8 cellular contexts compared by ENCODE assay signal in the genomic region with DNA sequence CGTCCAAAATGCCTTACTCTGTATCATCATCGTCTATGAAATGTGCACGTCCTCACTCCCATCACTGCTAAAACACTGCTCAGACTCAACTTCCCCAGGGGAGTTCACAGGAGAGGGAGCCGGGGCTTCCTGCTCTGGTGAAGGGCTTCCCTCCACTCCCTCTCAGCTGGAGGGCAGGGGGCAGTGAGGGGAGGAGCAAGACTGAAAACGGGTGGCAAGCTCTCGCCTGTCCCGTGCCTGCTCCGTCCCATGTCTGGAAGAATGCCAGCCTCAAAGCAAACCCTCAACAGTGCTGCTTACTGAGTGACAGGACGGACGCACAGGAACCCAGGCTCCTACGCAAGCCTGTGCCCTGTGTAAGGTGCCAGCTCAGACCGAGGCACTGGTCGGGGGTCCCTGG. TPM values are rescaled to one million over a fixed set of nuclear protein-coding genes. Genes with fewer than 3 reads are reported as not detected.
DNase-seq lines count a peak whose midpoint lies in the region; ATAC-seq lines count a peak whose summit lies in the region.

No MANE protein-coding gene starts in this region.

- H3K4me2 ChIP-seq in mesenchymal stem cell (ENCODE audit: low read length, poor library complexity, severe bottlenecking) = no peak overlapping the region

- no peaks in the 10 kb centered on the region for H3K36me3 Mint-ChIP-seq in activated naive CD8-positive, alpha-beta T cell treated with anti-CD3 and anti-CD28 coated beads, Interleukin-2, amount 10 ng/mL, durations not matched to agents 7 days and 5 days

- H3K4me1 ChIP-seq in ACC112 (ENCODE audit: control insufficient read depth, insufficient read depth, low read length, unreplicated experiment) (no peaks in the 10 kb centered on the region), mesenchymal stem cell (ENCODE audit: control insufficient read depth, insufficient read depth, low read depth, low read length) (peaks cover 6% of the 10 kb centered on the region)

- peak overlapping the region; percentile 14 for H3K27ac Mint-ChIP-seq in activated naive CD8-positive, alpha-beta T cell treated with anti-CD3 and anti-CD28 coated beads, Interleukin-2, amount 10 ng/mL, durations not matched to agents 7 days and 5 days

- no peak overlapping the region for H2AK5ac ChIP-seq in mesenchymal stem cell (ENCODE audit: low read length, severe bottlenecking)

- peak; percentile 33 for ATAC-seq in GM21447 (IDR thresholded peaks at IDR 0.05; ENCODE audit: unreplicated experiment)
- peak; percentile 10 for ATAC-seq in activated naive CD8-positive, alpha-beta T cell treated with anti-CD3 and anti-CD28 coated beads, Interleukin-2, amount 10 ng/mL, durations not matched to agents 7 days and 5 days (ENCODE audit: low read depth)
- ATAC-seq in HG03342 (IDR thresholded peaks at IDR 0.05; ENCODE audit: unreplicated experiment) = no peak

- H3K4me3 Mint-ChIP-seq in activated naive CD8-positive, alpha-beta T cell treated with anti-CD3 and anti-CD28 coated beads, Interleukin-2, amount 10 ng/mL, durations not matched to agents 7 days and 5 days = peak overlapping the region; percentile 45

- no peak overlapping the region for H4K91ac ChIP-seq in mesenchymal stem cell (ENCODE audit: low read length)

- peak overlapping the region; percentile 58 for H3K9ac ChIP-seq in mesenchymal stem cell (ENCODE audit: low read length)

- no peak overlapping the region for H4K8ac ChIP-seq in mesenchymal stem cell (ENCODE audit: low read length)

- H3K4me1 Mint-ChIP-seq in activated naive CD8-positive, alpha-beta T cell treated with anti-CD3 and anti-CD28 coated beads, Interleukin-2, amount 10 ng/mL, durations not matched to agents 7 days and 5 days = peaks cover 15% of the 10 kb centered on the region

- POLR2A ChIA-PET in activated naive CD8-positive, alpha-beta T cell treated with anti-CD3 and anti-CD28 coated beads, Interleukin-2, amount 10 ng/mL, durations not matched to agents 7 days and 5 days (lab: Charles Lee) = interaction anchor here (0.7 to 3.1 kb wide), 2 partner anchors 13 to 25 kb away, joined by 3 to 15 read pairs; a partner anchor contains a TSS

- H3K4me3 ChIP-seq in ACC112 (ENCODE audit: low read depth, low read length) (peak overlapping the region; percentile 53), mesenchymal stem cell (ENCODE audit: insufficient read depth in 1 of 2, low read depth in 1 of 2, low read length in 2 of 2) (peak overlapping the region in 1 of 2 experiments; percentile 63)

- no peaks in the 10 kb centered on the region for H3K79me1 ChIP-seq in mesenchymal stem cell (replicated peaks; ENCODE audit: low read length, poor library complexity, severe bottlenecking)

- H3K23ac ChIP-seq in mesenchymal stem cell (ENCODE audit: low read length in 2 of 2) = no peak overlapping the region

- no peaks in the 10 kb centered on the region for H3K36me3 ChIP-seq in ACC112 (ENCODE audit: insufficient read depth, low read length)
- H3K36me3 ChIP-seq in mesenchymal stem cell (ENCODE audit: control insufficient read depth in 1 of 2, insufficient read depth in 2 of 2, low read depth in 1 of 2, low read length in 2 of 2) = no peaks in the 10 kb centered on the region

- H3K27me3 ChIP-seq in ACC112 (ENCODE audit: insufficient read depth, low read length) (peaks cover 19% of the 10 kb centered on the region), mesenchymal stem cell (ENCODE audit: control insufficient read depth in 1 of 2, insufficient read depth in 1 of 2, low read length in 2 of 2) (peaks cover 23 to 28% of the 10 kb centered on the region in 2 experiments)

- no peak overlapping the region for H3K18ac ChIP-seq in mesenchymal stem cell (ENCODE audit: low read depth in 1 of 2, low read length in 2 of 2)

- H2BK15ac ChIP-seq in mesenchymal stem cell (ENCODE audit: low read depth, poor library complexity, severe bottlenecking) = no peak overlapping the region

- H2BK5ac ChIP-seq in mesenchymal stem cell (ENCODE audit: low read depth, low read length, poor library complexity, severe bottlenecking) = no peak overlapping the region

- no peaks in the 10 kb centered on the region for H3K79me2 ChIP-seq in ACC112 (ENCODE audit: control insufficient read depth, insufficient read depth, low read length, unreplicated experiment)

- H3K9me3 Mint-ChIP-seq in activated naive CD8-positive, alpha-beta T cell treated with anti-CD3 and anti-CD28 coated beads, Interleukin-2, amount 10 ng/mL, durations not matched to agents 7 days and 5 days = no peaks in the 10 kb centered on the region

- 83% methylated on average over 12 of the region's 13 CpGs for WGBS in mesenchymal stem cell

- H3K27me3 Mint-ChIP-seq in activated naive CD8-positive, alpha-beta T cell treated with anti-CD3 and anti-CD28 coated beads, Interleukin-2, amount 10 ng/mL, durations not matched to agents 7 days and 5 days = no peaks in the 10 kb centered on the region

- H2AFZ ChIP-seq in ACC112 (ENCODE audit: low read length, unreplicated experiment) (peak overlapping the region; percentile 57), mesenchymal stem cell (ENCODE audit: low read depth, low read length) (no peak overlapping the region)

- no peak for DNase-seq in activated naive CD8-positive, alpha-beta T cell treated with anti-CD3 and anti-CD28 coated beads, Interleukin-2, amount 10 ng/mL, durations not matched to agents 7 days and 5 days
- DNase-seq in mesenchymal stem cell = no peak
- no peak for DNase-seq in epidermal melanocyte (ENCODE audit: insufficient read length, low spot score)
- no peak for DNase-seq in NCI-H1436 treated with DMSO at 0.1 percent for 48 hours (lab: John Stamatoyannopoulos, UW)
- no peak for DNase-seq in superior temporal gyrus (ENCODE audit: extremely low spot score)

- H3K14ac ChIP-seq in mesenchymal stem cell (ENCODE audit: low read length in 2 of 2) = no peak overlapping the region

- H3K9me3 ChIP-seq in mesenchymal stem cell (ENCODE audit: control insufficient read depth, low read length) = no peaks in the 10 kb centered on the region

- no peak overlapping the region for H3K4ac ChIP-seq in mesenchymal stem cell (ENCODE audit: low read depth in 1 of 2, low read length in 2 of 2)

- H2BK12ac ChIP-seq in mesenchymal stem cell (ENCODE audit: low read length in 2 of 2) = no peak overlapping the region

- H3K27ac ChIP-seq in ACC112 (ENCODE audit: low read depth, low read length) (no peak overlapping the region), mesenchymal stem cell (ENCODE audit: low read length, poor library complexity, severe bottlenecking) (no peak overlapping the region)

- no peak overlapping the region for H2BK120ac ChIP-seq in mesenchymal stem cell (ENCODE audit: low read depth, low read length)

RNA-seq across cellular contexts. Expression of a gene that starts 25.1 kb away (rescaled TPM):
- 10 to 100 TPM; 29.0 to 38.9 TPM for total RNA-seq in activated naive CD8-positive, alpha-beta T cell treated with anti-CD3 and anti-CD28 coated beads, Interleukin-2, amount 10 ng/mL, durations not matched to agents 7 days and 5 days
- polyA plus RNA-seq in mesenchymal stem cell (2013, experiment 1 of 2) = 18.0 TPM
- polyA plus RNA-seq in mesenchymal stem cell (2013, experiment 2 of 2) = 18.8 TPM
